In genomic region chr6:137218473-137218916, GRCh38 we compare ENCODE assay signal across 8 cellular contexts. TPM values are rescaled to one million over a fixed set of nuclear protein-coding genes. Genes with fewer than 3 reads are reported as not detected.
DNase-seq lines count a peak whose midpoint lies in the region; ATAC-seq, FAIRE-seq and TF ChIP-seq lines count a peak whose summit lies in the region.

No MANE protein-coding gene starts in this region.

- peak overlapping the region; percentile 99 for H2AFZ ChIP-seq in K562 (ENCODE audit: low read depth, low read length)

- H3K9me1 ChIP-seq in K562 (ENCODE audit: control insufficient read depth, insufficient read depth, low read length): no peaks in the 10 kb centered on the region

- H3K27me3 ChIP-seq in K562 (ENCODE audit: control insufficient read depth in 2 of 2, insufficient read depth in 2 of 2, low read length in 2 of 2): no peaks in the 10 kb centered on the region
- no peaks in the 10 kb centered on the region for H3K27me3 ChIP-seq in iPS-15b (ENCODE audit: control insufficient read depth, insufficient read depth, low read length)

- POLR2A ChIA-PET in K562 (lab: Yijun Ruan, JAX): interaction anchor here (0.8 to 1.5 kb wide), 3 partner anchors 10 to 15 kb away, joined by 3 to 7 read pairs (median 3); no protein-coding TSS in a partner anchor

- H3K4me2 ChIP-seq in K562 (ENCODE audit: insufficient read depth, low read length): peak overlapping the region; percentile 99

- in situ Hi-C loops in K562 (cut with MboI): no loop called here

- TF ChIP-seq POLR2A in K562 (conservative IDR thresholded peaks at IDR 0.05): no peak

- peaks cover 56% of the 10 kb centered on the region for H3K79me2 ChIP-seq in K562 (ENCODE audit: control insufficient read depth, insufficient read depth, low read length)

- FAIRE-seq in K562 (lab: Jason Lieb, UNC): peak; percentile 69

- H4K20me1 ChIP-seq in K562 (replicated peaks; ENCODE audit: control insufficient read depth, insufficient read depth, low read length): peaks cover 4% of the 10 kb centered on the region; the same call in 1 of the 2 replicates

- no peak for TF ChIP-seq EP300 in K562 (IDR thresholded peaks at IDR 0.05; ENCODE audit: low read length)

- peaks cover 9 to 40% of the 10 kb centered on the region in 2 experiments for H3K4me1 ChIP-seq in K562 (replicated peaks in 1 of 2; ENCODE audit: control insufficient read depth in 2 of 2, insufficient read depth in 2 of 2, low read length in 2 of 2)
- peaks cover 9% of the 10 kb centered on the region for H3K4me1 ChIP-seq in iPS-15b (ENCODE audit: control insufficient read depth, insufficient read depth, low read length)

- 0 out of 4 replicates have a peak, but pooled peaks of 1 of the 2 experiments have one; percentile 8 for TF ChIP-seq RAD21 in K562 (CRISPR knock-in tag; conservative IDR thresholded peaks at IDR 0.05 in 1 of 2, IDR thresholded peaks at IDR 0.05 in 1 of 2)

- H3K4me3 ChIP-seq in SK-N-MC (peak overlapping the region; percentile 87), K562 (peak overlapping the region; percentile 79), iPS-15b (ENCODE audit: low read depth, low read length) (peak overlapping the region; percentile 99), skin epidermis (peak overlapping the region; percentile 66 to 91 (median 84))

- no TSS peak for BruUV-seq in K562 (replicated peaks; lab: Mats Ljungman, UMichigan)

- peaks cover 16% of the 10 kb centered on the region for H3K36me3 ChIP-seq in SK-N-MC (ENCODE audit: insufficient read depth, low read length)
- no peaks in the 10 kb centered on the region; the same call in 2 of the 3 replicates for H3K36me3 ChIP-seq in K562 (ENCODE audit: control insufficient read depth, insufficient read depth, low read length)
- no peaks in the 10 kb centered on the region for H3K36me3 ChIP-seq in iPS-15b (ENCODE audit: control insufficient read depth, insufficient read depth, low read length)

- intact Hi-C loops in K562 (cut with micrococcal nuclease): loop anchor here (1.0 kb wide), 1 partner anchor 48 kb away; no protein-coding TSS in a partner anchor

- TF ChIP-seq CTCF in K562 (IDR thresholded peaks at IDR 0.05 in 2 of 3, conservative IDR thresholded peaks at IDR 0.05 in 1 of 3; ENCODE audit: insufficient read depth in 2 of 3, low read depth in 1 of 3, low read length in 3 of 3): no peak

- DNase-seq in C1 segment of cervical spinal cord (lab: John Stamatoyannopoulos, UW): peak in 8 of 14 donors; percentile 35 to 62 (median 56)
- DNase-seq in SK-N-MC (ENCODE audit: low read depth, low spot score): no peak
- peak; percentile 38 to 70 (median 48) for DNase-seq in K562 (ENCODE audit: extremely low read depth in 1 of 4, low spot score in 3 of 4)
- DNase-seq in GDM1 (lab: John Stamatoyannopoulos, UW): no peak

- ATAC-seq in GM19035 (IDR thresholded peaks at IDR 0.05; ENCODE audit: unreplicated experiment): peak; percentile 48
- ATAC-seq in HG03457 (IDR thresholded peaks at IDR 0.05; ENCODE audit: unreplicated experiment): peak; percentile 29
- peak; percentile 73 for ATAC-seq in K562

- CTCF ChIA-PET in K562 (lab: Yijun Ruan, JAX; ENCODE audit: low intra/inter-chr PET ratio): no interaction called here

- H3K9ac ChIP-seq in SK-N-MC (ENCODE audit: insufficient read length) (peak overlapping the region; percentile 93), K562 (ENCODE audit: insufficient read depth in 1 of 2, low read depth in 2 of 2, low read length in 2 of 2) (peak overlapping the region; percentile 73 to 94; a peak in 3 of 4 replicates), iPS-15b (ENCODE audit: low read depth, low read length) (peak overlapping the region; percentile 72)

- H3K27ac ChIP-seq in SK-N-MC (no peak overlapping the region), K562 (ENCODE audit: extremely low read depth, low read depth, low read length) (peak overlapping the region; percentile 77), skin epidermis (peak overlapping the region; percentile 86 to 100 (median 99))

- H3K9me3 ChIP-seq in SK-N-MC (ENCODE audit: low read depth, low read length) (no peaks in the 10 kb centered on the region; the same call in 1 of the 2 replicates), K562 (replicated peaks; ENCODE audit: control insufficient read depth, insufficient read depth, low read depth, low read length) (peaks cover 5% of the 10 kb centered on the region), iPS-15b (ENCODE audit: control insufficient read depth, insufficient read depth, low read length) (no peaks in the 10 kb centered on the region)

- WGBS in K562 (ENCODE audit: insufficient coverage, low coverage, missing lambda C conversion rate): 3% methylated on average over 13 of the region's 13 CpGs

TF ChIP-seq in K562, 482 proteins besides CTCF, POLR2A, EP300 and RAD21 (continues in another document):
- TF ChIP-seq ZBTB34 (CRISPR knock-in tag; IDR thresholded peaks at IDR 0.05) (no peak), SIN3A (IDR thresholded peaks at IDR 0.05; ENCODE audit: borderline replicate concordance in 2 of 2, control insufficient read depth in 1 of 2, low read depth in 2 of 2, low read length in 2 of 2) (peak in 1 of 2 experiments; percentile 70; a peak in 1 of 4 replicates)

RNA-seq across cellular contexts. Expression of gene IFNGR1, which starts 0.7 kb away (rescaled TPM):
- 20.6 and 45.2 TPM in 2 replicates for total RNA-seq in K562 (2011; cell fraction: chromatin; rRNA removed; ENCODE audit: low replicate concordance)
- total RNA-seq in K562 (2011; cell fraction: nucleolus; rRNA removed): 21.5 and 26.5 TPM in 2 replicates
- total RNA-seq in K562 (2011; cell fraction: nucleoplasm; rRNA removed): 30.9 and 31.5 TPM in 2 replicates
- 13.4 and 14.7 TPM in 2 replicates for total RNA-seq in K562 (2014; rRNA removed)
- total RNA-seq in K562 (2014; rRNA removed; fragmentation: Illumina TruSeq; extraction: Trizol): 26.7 and 31.3 TPM in 2 replicates
- total RNA-seq in K562 (2015; rRNA removed; fragmentation: Illumina TruSeq; extraction: Trizol): 33.4 and 38.9 TPM in 2 replicates
- total RNA-seq in K562 (2021): 16.8 and 17.7 TPM in 2 replicates
- polyA plus RNA-seq in K562 (2011; rRNA removed): 33.0 and 52.5 TPM in 2 replicates
- polyA plus RNA-seq in K562 (2011; cell fraction: cytosol; rRNA removed): 4.8 and 21.0 TPM in 2 replicates
- 24.7 and 52.5 TPM in 2 replicates for polyA plus RNA-seq in K562 (2011; cell fraction: nucleus; rRNA removed)
- polyA plus RNA-seq in K562 (2012): 22.6 and 25.6 TPM in 2 replicates
- polyA plus RNA-seq in K562 (2014; fragmentation: Illumina TruSeq; extraction: Trizol): 22.4 and 26.7 TPM in 2 replicates
- polyA plus RNA-seq in K562 (2014; fragmentation: Nextera tagmentation; extraction: Ambion mirVana): 10 to 100 TPM; 41.5 to 47.0 TPM
- 19.3 and 21.2 TPM in 2 replicates for polyA plus RNA-seq in K562 (2014; rRNA removed)
- 16.9 and 42.2 TPM in 2 replicates for polyA minus RNA-seq in K562 (2011; rRNA and poly(A)+ RNA removed)
- polyA minus RNA-seq in K562 (2011; cell fraction: cytosol; rRNA and poly(A)+ RNA removed): 8.5 and 22.1 TPM in 2 replicates
- polyA minus RNA-seq in K562 (2011; cell fraction: nucleus; rRNA and poly(A)+ RNA removed): 11.8 and 45.1 TPM in 2 replicates

RNA-seq across cellular contexts. Expression of gene IL22RA2, which starts 45.1 kb away (rescaled TPM):
- total RNA-seq in K562 (2011; cell fraction: chromatin; rRNA removed; ENCODE audit: low replicate concordance): not detected in 2 replicates
- not detected in 2 replicates for total RNA-seq in K562 (2011; cell fraction: nucleolus; rRNA removed)
- not detected in 2 replicates for total RNA-seq in K562 (2011; cell fraction: nucleoplasm; rRNA removed)
- total RNA-seq in K562 (2014; rRNA removed) (not detected in 2 replicates), K562 (2014; rRNA removed; fragmentation: Illumina TruSeq; extraction: Trizol) (not detected in 2 replicates), K562 (2015; rRNA removed; fragmentation: Illumina TruSeq; extraction: Trizol) (not detected in 2 replicates), K562 (2021) (not detected in 2 replicates)
- polyA plus RNA-seq in K562 (2011; rRNA removed) (not detected in 2 replicates), K562 (2014; fragmentation: Illumina TruSeq; extraction: Trizol) (not detected in 2 replicates), K562 (2014; fragmentation: Nextera tagmentation; extraction: Ambion mirVana) (not detected), K562 (2014; rRNA removed) (0.03 TPM in 1 of 2 replicates, not detected in the other)
- not detected in 2 replicates for polyA plus RNA-seq in K562 (2011; cell fraction: cytosol; rRNA removed)
- polyA plus RNA-seq in K562 (2011; cell fraction: nucleus; rRNA removed): not detected in 2 replicates
- not detected in 2 replicates for polyA plus RNA-seq in K562 (2012)
- not detected in 2 replicates for polyA minus RNA-seq in K562 (2011; rRNA and poly(A)+ RNA removed)
- polyA minus RNA-seq in K562 (2011; cell fraction: cytosol; rRNA and poly(A)+ RNA removed): not detected in 2 replicates
- not detected in 2 replicates for polyA minus RNA-seq in K562 (2011; cell fraction: nucleus; rRNA and poly(A)+ RNA removed)

Comparison
In these comparisons a context has a peak if more than half of its experiments do, and no peak if none do; other contexts are left out.
1. DNase-seq: peak in C1 segment of cervical spinal cord (8 of 14) and K562 (4 of 4); none in SK-N-MC (single experiment) and GDM1 (single experiment).
2. Peak in every context shown above with its lines, with median percentiles within 50 percentile points of each other: ATAC-seq, H3K4me3 ChIP-seq and H3K9ac ChIP-seq.